In genomic region chr1:37305841-37306240, GRCh38 we compare ENCODE assay signal across 15 cellular contexts.
DNase-seq lines count a peak whose midpoint lies in the region; ATAC-seq and TF ChIP-seq lines count a peak whose summit lies in the region.
"Had no signal": no experiment of that assay in that cellular context is flagged by ENCODE, and none has a peak within 500 bp of the region (broad histone marks: within the 10 kb centered on the region; RNA-seq: fewer than 3 reads in every experiment).

No MANE protein-coding gene starts in this region.

- H3K27me3 Mint-ChIP-seq in memory B cell: peaks cover 13% of the 10 kb centered on the region
- H3K27me3 Mint-ChIP-seq in nephron progenitor cell (ENCODE audit: low read depth, poor library complexity): peaks cover 69% of the 10 kb centered on the region

- H3K4me3 Mint-ChIP-seq in memory B cell (no peak overlapping the region), nephron progenitor cell (no peak overlapping the region)
- H3K4me3 Mint-ChIP-seq: CD4-positive, CD25-positive, alpha-beta regulatory T cell had no signal

- TF ChIP-seq CTCF in nephron progenitor cell (IDR thresholded peaks at IDR 0.05): no peak

- DNase-seq in DMS79 (lab: John Stamatoyannopoulos, UW) (peak; percentile 25), NCI-H146 treated with DMSO at 0.1 percent for 48 hours (lab: John Stamatoyannopoulos, UW; ENCODE audit: unreplicated experiment) (peak; percentile 57), NCI-H524 treated with DMSO at 0.1 percent for 48 hours (lab: John Stamatoyannopoulos, UW) (peak; percentile 28), memory B cell (ENCODE audit: low spot score in 2 of 2) (no peak), DMS 273 treated with DMSO at 0.1 percent for 48 hours (lab: John Stamatoyannopoulos, UW) (no peak), 8988T (no peak), nephron progenitor cell (no peak)
- DNase-seq: ACHN; CD4-positive, CD25-positive, alpha-beta regulatory T cell; Karpas-422; MM.1S; NCI-H526 treated with DMSO at 0.1 percent for 48 hours; SK-N-SH; T-helper 1 cell had no signal

- H3K27ac Mint-ChIP-seq in memory B cell: peak overlapping the region; percentile 71
- H3K27ac Mint-ChIP-seq in nephron progenitor cell: no peak overlapping the region
- H3K27ac Mint-ChIP-seq: CD4-positive, CD25-positive, alpha-beta regulatory T cell had no signal

- H3K36me3 Mint-ChIP-seq in memory B cell (peaks cover 2% of the 10 kb centered on the region), nephron progenitor cell (ENCODE audit: low read depth) (no peaks in the 10 kb centered on the region)
- H3K36me3 Mint-ChIP-seq: CD4-positive, CD25-positive, alpha-beta regulatory T cell had no signal

- H3K9me3 Mint-ChIP-seq in memory B cell: no peaks in the 10 kb centered on the region
- no peaks in the 10 kb centered on the region for H3K9me3 Mint-ChIP-seq in nephron progenitor cell

- ATAC-seq in memory B cell (ENCODE audit: low read depth): no peak
- ATAC-seq: Right ventricle myocardium inferior had no signal

- H3K4me1 Mint-ChIP-seq in memory B cell (peaks cover 8% of the 10 kb centered on the region), nephron progenitor cell (peaks cover 11% of the 10 kb centered on the region)
- H3K4me1 Mint-ChIP-seq: CD4-positive, CD25-positive, alpha-beta regulatory T cell had no signal

Comparison
In these comparisons a context has a peak if more than half of its experiments do, and no peak if none do; other contexts are left out.
1. DNase-seq: peak in DMS79 (single experiment), NCI-H146 treated with DMSO at 0.1 percent for 48 hours (single experiment) and NCI-H524 treated with DMSO at 0.1 percent for 48 hours (single experiment); none in memory B cell (0 of 2), DMS 273 treated with DMSO at 0.1 percent for 48 hours (single experiment), 8988T (single experiment) and nephron progenitor cell (single experiment).